Comparison of ENCODE assay signal across 14 cellular contexts in genomic region chr7:70678621-70679251, GRCh38.
DNase-seq lines count a peak whose midpoint lies in the region; ATAC-seq, FAIRE-seq and TF ChIP-seq lines count a peak whose summit lies in the region.
"Had no signal": no experiment of that assay in that cellular context is flagged by ENCODE, and none has a peak within 500 bp of the region (broad histone marks: within the 10 kb centered on the region; RNA-seq: fewer than 3 reads in every experiment).

No MANE protein-coding gene starts in this region.

- H3K27ac Mint-ChIP-seq in activated CD4-positive, alpha-beta memory T cell treated with anti-CD3 and anti-CD28 coated beads, Interleukin-2, amount 10 ng/mL, durations not matched to agents 7 days and 5 days: peak overlapping the region; percentile 65
- H3K27ac Mint-ChIP-seq: H9 had no signal

- peak overlapping the region; percentile 4 for H3K4me2 ChIP-seq in GM23248 (ENCODE audit: unreplicated experiment)

- ATAC-seq in foreskin keratinocyte: peak; percentile 46
- ATAC-seq in HG03139 (IDR thresholded peaks at IDR 0.05; ENCODE audit: unreplicated experiment): no peak
- ATAC-seq: K562 had no signal

- no peak overlapping the region for H3K4me3 ChIP-seq in GM23248
- H3K4me3 ChIP-seq: K562 had no signal

- no peaks in the 10 kb centered on the region for H3K9me2 ChIP-seq in GM23248 (ENCODE audit: insufficient read depth)

- H3K9ac ChIP-seq in GM23248: no peak overlapping the region

- no peaks in the 10 kb centered on the region for H4K20me1 ChIP-seq in GM23248 (ENCODE audit: insufficient read depth)

- POLR2A ChIA-PET in activated CD4-positive, alpha-beta memory T cell treated with anti-CD3 and anti-CD28 coated beads, Interleukin-2, amount 10 ng/mL, durations not matched to agents 7 days and 5 days (lab: Charles Lee): interaction anchor here (0.7 to 5.3 kb wide), 2 partner anchors 15 to 28 kb away, joined by 3 to 19 read pairs; no protein-coding TSS in a partner anchor

- H3K27me3 ChIP-seq in GM23248 (replicated peaks; ENCODE audit: insufficient read depth) (no peaks in the 10 kb centered on the region), foreskin keratinocyte (no peaks in the 10 kb centered on the region)

- CTCF ChIA-PET in activated CD4-positive, alpha-beta memory T cell treated with anti-CD3 and anti-CD28 coated beads, Interleukin-2, amount 10 ng/mL, durations not matched to agents 7 days and 5 days (lab: Charles Lee): interaction anchor here (1.1 kb wide), 2 partner anchors 15 to 19 kb away, joined by 3 to 4 read pairs; no protein-coding TSS in a partner anchor

- no peaks in the 10 kb centered on the region for H3K36me3 ChIP-seq in GM23248 (ENCODE audit: low read depth)

- no peaks in the 10 kb centered on the region for H3K9me3 ChIP-seq in GM23248 (ENCODE audit: low read depth)

- TF ChIP-seq CTCF in foreskin keratinocyte (conservative IDR thresholded peaks at IDR 0.05): no peak

- peaks cover 26% of the 10 kb centered on the region for H3K4me1 ChIP-seq in GM23248 (ENCODE audit: insufficient read depth)
- H3K4me1 ChIP-seq in foreskin keratinocyte: no peaks in the 10 kb centered on the region

- FAIRE-seq in GM19239 (lab: Jason Lieb, UNC): no peak

- DNase-seq in AG08396 (ENCODE audit: low spot score) (peak; percentile 55), GM23248 (peak; percentile 75), foreskin keratinocyte (peak in 1 of 2 donors; percentile 15), NCI-H1105 treated with DMSO at 0.1 percent for 48 hours (lab: John Stamatoyannopoulos, UW) (no peak), NCI-H146 (lab: John Stamatoyannopoulos, UW) (no peak), GM19239 (ENCODE audit: insufficient read length, low spot score) (no peak)
- peak; percentile 28 for DNase-seq in activated CD4-positive, alpha-beta memory T cell treated with anti-CD3 and anti-CD28 coated beads, Interleukin-2, amount 10 ng/mL, durations not matched to agents 7 days and 5 days
- DNase-seq: activated effector memory CD4-positive, alpha-beta T cell treated with Interleukin-2 at 50 U/mL for 16 hours; central memory CD4-positive, alpha-beta T cell; H9; NCI-H2171 had no signal

- H3K27ac ChIP-seq in GM23248 (no peak overlapping the region), foreskin keratinocyte (no peak overlapping the region)
- H3K27ac ChIP-seq: RWPE1 had no signal

- in situ Hi-C loops in GM23248 (cut with MboI): loop anchor here (25.0 kb wide), 1 partner anchor 491 kb away; no protein-coding TSS in a partner anchor

- no peaks in the 10 kb centered on the region for H3K36me3 Mint-ChIP-seq in activated CD4-positive, alpha-beta memory T cell treated with anti-CD3 and anti-CD28 coated beads, Interleukin-2, amount 10 ng/mL, durations not matched to agents 7 days and 5 days (ENCODE audit: low read depth)

- peaks cover 22% of the 10 kb centered on the region; the same call in 1 of the 2 replicates for H3F3A ChIP-seq in GM23248 (ENCODE audit: insufficient read depth)

- peaks cover 3% of the 10 kb centered on the region for H3K9me3 Mint-ChIP-seq in activated CD4-positive, alpha-beta memory T cell treated with anti-CD3 and anti-CD28 coated beads, Interleukin-2, amount 10 ng/mL, durations not matched to agents 7 days and 5 days
- H3K9me3 Mint-ChIP-seq: H9 had no signal

- H3K27me3 Mint-ChIP-seq in activated CD4-positive, alpha-beta memory T cell treated with anti-CD3 and anti-CD28 coated beads, Interleukin-2, amount 10 ng/mL, durations not matched to agents 7 days and 5 days: no peaks in the 10 kb centered on the region

- no peak overlapping the region for H3K4me3 Mint-ChIP-seq in activated CD4-positive, alpha-beta memory T cell treated with anti-CD3 and anti-CD28 coated beads, Interleukin-2, amount 10 ng/mL, durations not matched to agents 7 days and 5 days

- no peaks in the 10 kb centered on the region for H3K79me2 ChIP-seq in GM23248 (ENCODE audit: insufficient read depth)

- 72 to 75% methylated on average over 4 of the region's 4 CpGs for WGBS in GM23248 (ENCODE audit: low coverage in 1 of 2, low lambda C conversion rate in 2 of 2, missing lambda C conversion rate in 2 of 2), 2 experiments

- H3K4me1 Mint-ChIP-seq in activated CD4-positive, alpha-beta memory T cell treated with anti-CD3 and anti-CD28 coated beads, Interleukin-2, amount 10 ng/mL, durations not matched to agents 7 days and 5 days: peaks cover 42% of the 10 kb centered on the region

- no peak overlapping the region for H2AFZ ChIP-seq in GM23248

Comparison
In these comparisons a context has a peak if more than half of its experiments do, and no peak if none do; other contexts are left out.
1. DNase-seq: peak in AG08396 (single experiment), GM23248 (single experiment) and activated CD4-positive, alpha-beta memory T cell treated with anti-CD3 and anti-CD28 coated beads, Interleukin-2, amount 10 ng/mL, durations not matched to agents 7 days and 5 days (single experiment); none in NCI-H1105 treated with DMSO at 0.1 percent for 48 hours (single experiment), NCI-H146 (single experiment) and GM19239 (single experiment).